In genomic region chr20:33663161-33664084, GRCh38 we compare ENCODE assay signal across 8 cellular contexts. TPM values are rescaled to one million over a fixed set of nuclear protein-coding genes. Genes with fewer than 3 reads are reported as not detected.
DNase-seq lines count a peak whose midpoint lies in the region; ATAC-seq and TF ChIP-seq lines count a peak whose summit lies in the region.

No MANE protein-coding gene starts in this region.

- no peaks in the 10 kb centered on the region for H3K79me2 ChIP-seq in neural progenitor cell (ENCODE audit: low read depth)

- ATAC-seq in CD4-positive, CD25-positive, alpha-beta regulatory T cell (ENCODE audit: low read depth in 2 of 2) = peak; percentile 73

- no peaks in the 10 kb centered on the region for H3K9me3 Mint-ChIP-seq in CD4-positive, CD25-positive, alpha-beta regulatory T cell
- no peaks in the 10 kb centered on the region for H3K9me3 Mint-ChIP-seq in neural progenitor cell

- H3K27me3 Mint-ChIP-seq in CD4-positive, CD25-positive, alpha-beta regulatory T cell = no peaks in the 10 kb centered on the region
- H3K27me3 Mint-ChIP-seq in neural progenitor cell (ENCODE audit: insufficient read depth, low read depth) = peaks cover 5% of the 10 kb centered on the region

- peak overlapping the region; percentile 87 for H3K27ac ChIP-seq in CD4-positive, CD25-positive, alpha-beta regulatory T cell (ENCODE audit: insufficient read depth, low read length, poor library complexity, severe bottlenecking)
- H3K27ac ChIP-seq in SJSA1 (peak overlapping the region; percentile 73), neural progenitor cell (no peak overlapping the region), subcutaneous abdominal adipose tissue (ENCODE audit: low read depth, low read length) (peak overlapping the region; percentile 10)

- peak; percentile 80 to 94 (median 84) for DNase-seq in CD4-positive, CD25-positive, alpha-beta regulatory T cell
- peak; percentile 94 for DNase-seq in GM20000 (ENCODE audit: low spot score)
- DNase-seq in LNCaP clone FGC (ENCODE audit: low read depth) = no peak
- peak; percentile 77 to 79 for DNase-seq in SJSA1 (ENCODE audit: low read depth in 1 of 2, low spot score in 2 of 2)
- peak; percentile 77 for DNase-seq in activated gamma-delta T cell treated with anti-CD3 and anti-CD28 coated beads, Interleukin-2, amount 50 U/mL, for 16 hours (ENCODE audit: low read depth)
- DNase-seq in foreskin melanocyte = peak; percentile 54
- peak; percentile 94 for DNase-seq in neural progenitor cell (ENCODE audit: low spot score)

- H3F3A ChIP-seq in neural progenitor cell (ENCODE audit: low read depth) = peaks cover 21% of the 10 kb centered on the region

- H3K4me3 Mint-ChIP-seq in CD4-positive, CD25-positive, alpha-beta regulatory T cell = peak overlapping the region; percentile 90 to 97 (median 94)
- H3K4me3 Mint-ChIP-seq in neural progenitor cell = peak overlapping the region; percentile 80

- H3K27ac Mint-ChIP-seq in CD4-positive, CD25-positive, alpha-beta regulatory T cell = peak overlapping the region; percentile 95 to 98 (median 97)
- H3K27ac Mint-ChIP-seq in neural progenitor cell = no peak overlapping the region

- H3K4me1 Mint-ChIP-seq in CD4-positive, CD25-positive, alpha-beta regulatory T cell = peaks cover 11 to 44% (median 23%) of the 10 kb centered on the region in 4 donors
- peaks cover 25% of the 10 kb centered on the region for H3K4me1 Mint-ChIP-seq in neural progenitor cell

- peak overlapping the region; percentile 57 for H2AFZ ChIP-seq in neural progenitor cell (replicated peaks)

- TF ChIP-seq CTCF in GM20000 (IDR thresholded peaks at IDR 0.05; ENCODE audit: extremely low read depth, missing control alignments) (no peak), LNCaP clone FGC (IDR thresholded peaks at IDR 0.05; ENCODE audit: control insufficient read depth, extremely low read depth, insufficient read depth) (no peak; the same call in 1 of the 2 replicates), neural progenitor cell (IDR thresholded peaks at IDR 0.05) (no peak)

- H3K36me3 Mint-ChIP-seq in CD4-positive, CD25-positive, alpha-beta regulatory T cell = no peaks in the 10 kb centered on the region
- peaks cover 5% of the 10 kb centered on the region for H3K36me3 Mint-ChIP-seq in neural progenitor cell

- peaks cover 56% of the 10 kb centered on the region for H3K4me1 ChIP-seq in CD4-positive, CD25-positive, alpha-beta regulatory T cell (ENCODE audit: control insufficient read depth, insufficient read depth, low read length, poor library complexity, severe bottlenecking)
- H3K4me1 ChIP-seq in SJSA1 (replicated peaks) (peaks cover 22% of the 10 kb centered on the region), neural progenitor cell (peaks cover 5% of the 10 kb centered on the region), subcutaneous abdominal adipose tissue (ENCODE audit: control insufficient read depth in 5 of 5, insufficient read depth in 5 of 5, low read length in 5 of 5) (peaks cover 3 to 43% (median 41%) of the 10 kb centered on the region in 5 donors)

- H3K4me3 ChIP-seq in CD4-positive, CD25-positive, alpha-beta regulatory T cell (ENCODE audit: low read depth, low read length) = peak overlapping the region; percentile 64
- peak overlapping the region; percentile 72 for H3K4me3 ChIP-seq in LNCaP clone FGC (ENCODE audit: low read depth, low read length)
- peak overlapping the region; percentile 65 for H3K4me3 ChIP-seq in SJSA1
- H3K4me3 ChIP-seq in neural progenitor cell = peak overlapping the region; percentile 66
- peak overlapping the region; percentile 62 to 77 (median 67) for H3K4me3 ChIP-seq in subcutaneous abdominal adipose tissue (ENCODE audit: low read depth in 1 of 5, low read length in 5 of 5)

- H3K9me3 ChIP-seq in CD4-positive, CD25-positive, alpha-beta regulatory T cell (ENCODE audit: control insufficient read depth in 2 of 2, low read length in 2 of 2) = no peaks in the 10 kb centered on the region
- no peaks in the 10 kb centered on the region for H3K9me3 ChIP-seq in SJSA1 (replicated peaks)
- no peaks in the 10 kb centered on the region for H3K9me3 ChIP-seq in neural progenitor cell (ENCODE audit: low read depth)
- no peaks in the 10 kb centered on the region for H3K9me3 ChIP-seq in subcutaneous abdominal adipose tissue (ENCODE audit: control insufficient read depth in 5 of 5, low read length in 5 of 5)

- peak overlapping the region; percentile 83 for H3K4me2 ChIP-seq in neural progenitor cell

- H3K36me3 ChIP-seq in CD4-positive, CD25-positive, alpha-beta regulatory T cell (ENCODE audit: control insufficient read depth, insufficient read depth, low read length) = no peaks in the 10 kb centered on the region
- peaks cover 64% of the 10 kb centered on the region for H3K36me3 ChIP-seq in SJSA1
- H3K36me3 ChIP-seq in neural progenitor cell = no peaks in the 10 kb centered on the region
- peaks cover 0 to 22% (median 15%) of the 10 kb centered on the region in 5 donors for H3K36me3 ChIP-seq in subcutaneous abdominal adipose tissue (ENCODE audit: control insufficient read depth in 5 of 5, insufficient read depth in 5 of 5, low read length in 5 of 5)

- H3K9ac ChIP-seq in neural progenitor cell (peak overlapping the region; percentile 46), subcutaneous abdominal adipose tissue (ENCODE audit: low read length in 5 of 5) (peak overlapping the region in 3 of 5 donors; percentile 59 to 82 (median 64))

- H3K27me3 ChIP-seq in CD4-positive, CD25-positive, alpha-beta regulatory T cell (ENCODE audit: control insufficient read depth, insufficient read depth, low read length) = no peaks in the 10 kb centered on the region
- H3K27me3 ChIP-seq in SJSA1 (replicated peaks) (no peaks in the 10 kb centered on the region), neural progenitor cell (peaks cover 10% of the 10 kb centered on the region), subcutaneous abdominal adipose tissue (ENCODE audit: control insufficient read depth in 5 of 5, insufficient read depth in 4 of 5, low read length in 5 of 5) (no peaks in the 10 kb centered on the region)

- no peaks in the 10 kb centered on the region for H4K20me1 ChIP-seq in neural progenitor cell (ENCODE audit: low read depth)

RNA-seq across cellular contexts. Expression of gene C20orf144, which starts 1.3 kb away (rescaled TPM):
- total RNA-seq in CD4-positive, CD25-positive, alpha-beta regulatory T cell = not detected
- polyA plus RNA-seq in CD4-positive, CD25-positive, alpha-beta regulatory T cell = under 1 TPM in 1 of 4 donors, not detected in 3; 0.41 TPM
- 0.18 TPM in 1 of 2 replicates, not detected in the other for total RNA-seq in SJSA1 (2014; rRNA removed; shearing (Covaris generic))
- 0.53 TPM in 1 of 2 replicates, not detected in the other for total RNA-seq in neural progenitor cell (ENCODE audit: low replicate concordance)

RNA-seq across cellular contexts. Expression of gene ACTL10, which starts 3.3 kb away (rescaled TPM):
- total RNA-seq in CD4-positive, CD25-positive, alpha-beta regulatory T cell = 2.0 TPM
- 10 to 100 TPM in 1 of 4 donors, 1 to 10 TPM in 3; 7.1 to 11.6 (median 8.6) TPM for polyA plus RNA-seq in CD4-positive, CD25-positive, alpha-beta regulatory T cell
- not detected in 2 replicates for total RNA-seq in SJSA1 (2014; rRNA removed; shearing (Covaris generic))
- 0.19 TPM in 1 of 2 replicates, not detected in the other for total RNA-seq in neural progenitor cell (ENCODE audit: low replicate concordance)

RNA-seq across cellular contexts. Expression of gene NECAB3, which starts 10.8 kb away (rescaled TPM):
- total RNA-seq in CD4-positive, CD25-positive, alpha-beta regulatory T cell = 15.6 TPM
- 1 to 10 TPM; 3.0 to 6.3 (median 3.6) TPM for polyA plus RNA-seq in CD4-positive, CD25-positive, alpha-beta regulatory T cell
- 52.1 and 81.1 TPM in 2 replicates for total RNA-seq in SJSA1 (2014; rRNA removed; shearing (Covaris generic))
- total RNA-seq in neural progenitor cell (ENCODE audit: low replicate concordance) = 19.2 and 40.2 TPM in 2 replicates

RNA-seq across cellular contexts. Expression of gene E2F1, which starts 22.8 kb away (rescaled TPM):
- total RNA-seq in CD4-positive, CD25-positive, alpha-beta regulatory T cell = 3.1 TPM
- 1 to 10 TPM in 1 of 4 donors, under 1 TPM in 3; 0.48 to 2.4 (median 0.85) TPM for polyA plus RNA-seq in CD4-positive, CD25-positive, alpha-beta regulatory T cell
- 62.1 and 63.9 TPM in 2 replicates for total RNA-seq in SJSA1 (2014; rRNA removed; shearing (Covaris generic))
- 9.7 and 29.7 TPM in 2 replicates for total RNA-seq in neural progenitor cell (ENCODE audit: low replicate concordance)

RNA-seq across cellular contexts. Expression of gene PXMP4, which starts 56.7 kb away (rescaled TPM):
- 5.3 TPM for total RNA-seq in CD4-positive, CD25-positive, alpha-beta regulatory T cell
- 10 to 100 TPM; 10.7 to 14.5 (median 11.8) TPM for polyA plus RNA-seq in CD4-positive, CD25-positive, alpha-beta regulatory T cell
- total RNA-seq in SJSA1 (2014; rRNA removed; shearing (Covaris generic)) = 6.7 and 9.3 TPM in 2 replicates
- total RNA-seq in neural progenitor cell (ENCODE audit: low replicate concordance) = 3.5 and 6.1 TPM in 2 replicates
